31 cellular contexts compared by ENCODE assay signal in the genomic region with DNA sequence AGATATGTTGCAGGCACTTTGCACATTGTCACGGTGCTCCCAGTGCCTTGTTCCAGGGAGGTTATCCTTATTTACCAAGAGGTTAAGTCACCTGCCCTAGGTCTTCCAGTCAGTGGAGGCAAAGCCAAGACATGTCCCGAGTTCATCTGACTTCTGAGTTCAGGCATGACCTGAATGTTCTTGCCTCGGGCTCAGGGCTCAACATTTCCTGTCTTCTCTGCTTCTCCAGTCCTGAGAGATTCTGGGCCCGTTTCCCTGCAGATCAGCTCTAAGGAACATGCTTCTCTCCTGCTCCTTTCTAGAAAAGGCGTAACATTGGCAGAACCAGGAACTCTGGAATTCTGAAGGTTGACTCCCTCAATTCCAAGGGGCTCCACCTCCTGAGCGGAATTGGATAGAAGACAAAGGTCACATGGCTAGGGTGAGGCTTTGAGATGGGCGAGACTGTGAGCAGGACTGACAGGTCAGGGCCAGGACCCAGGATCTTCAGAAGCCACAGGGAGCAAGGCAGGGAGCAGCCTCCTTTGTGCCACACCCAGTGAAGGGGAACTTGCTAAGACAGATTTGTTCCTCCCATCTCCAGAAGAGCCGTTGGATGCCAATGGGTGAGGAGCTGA. TPM values are rescaled to one million over a fixed set of nuclear protein-coding genes. Genes with fewer than 3 reads are reported as not detected.
DNase-seq lines count a peak whose midpoint lies in the region; ATAC-seq, FAIRE-seq and TF ChIP-seq lines count a peak whose summit lies in the region.
"Had no signal": no experiment of that assay in that cellular context is flagged by ENCODE, and none has a peak within 500 bp of the region (broad histone marks: within the 10 kb centered on the region; RNA-seq: fewer than 3 reads in every experiment).

No MANE protein-coding gene starts in this region.

- H3K27me3 ChIP-seq in colonic mucosa (no peaks in the 10 kb centered on the region), keratinocyte (ENCODE audit: control insufficient read depth, extremely low read depth, insufficient read depth, low read length) (no peaks in the 10 kb centered on the region), subcutaneous abdominal adipose tissue (ENCODE audit: control insufficient read depth in 5 of 5, insufficient read depth in 4 of 5, low read length in 5 of 5) (peaks cover 0 to 6% (median 0%) of the 10 kb centered on the region in 5 donors), GM23338 (ENCODE audit: insufficient read depth) (no peaks in the 10 kb centered on the region)
- H3K27me3 ChIP-seq: BLaER1, upper lobe of left lung had no signal

- peak overlapping the region; percentile 20 for H2AFZ ChIP-seq in keratinocyte (ENCODE audit: control insufficient read depth, low read length)
- H2AFZ ChIP-seq in GM23338 = no peak overlapping the region

- H3K27me3 Mint-ChIP-seq in GM23338 (ENCODE audit: insufficient read depth, low read depth, poor library complexity) = peaks cover 11% of the 10 kb centered on the region
- H3K27me3 Mint-ChIP-seq: activated CD4-positive, alpha-beta T cell treated with anti-CD3 and anti-CD28 coated beads, Interleukin-2, amount 10 ng/mL, durations not matched to agents 24 days and 14 days had no signal

- H3K4me2 ChIP-seq in keratinocyte (ENCODE audit: control insufficient read depth, extremely low read depth, insufficient read depth, low read depth, low read length) = peak overlapping the region; percentile 38
- no peak overlapping the region for H3K4me2 ChIP-seq in GM23338
- H3K4me2 ChIP-seq: BLaER1, KMS-11 had no signal

- ATAC-seq in GM23338 (no peak), GM21367 (IDR thresholded peaks at IDR 0.05; ENCODE audit: unreplicated experiment) (no peak)

- H3K9me2 ChIP-seq in GM23338 (ENCODE audit: insufficient read depth) = no peaks in the 10 kb centered on the region

- peaks cover 12% of the 10 kb centered on the region for H3K9me3 Mint-ChIP-seq in GM23338
- H3K9me3 Mint-ChIP-seq: activated CD4-positive, alpha-beta T cell treated with anti-CD3 and anti-CD28 coated beads, Interleukin-2, amount 10 ng/mL, durations not matched to agents 24 days and 14 days; activated naive CD8-positive, alpha-beta T cell treated with anti-CD3 and anti-CD28 coated beads, Interleukin-2, amount 10 ng/mL, durations not matched to agents 7 days and 5 days; activated T-cell treated with anti-CD3 and anti-CD28 coated beads, Interleukin-2, amount 50 U/mL, for 24 hours had no signal

- H3K9me3 ChIP-seq in colonic mucosa (no peaks in the 10 kb centered on the region), keratinocyte (ENCODE audit: control insufficient read depth, low read depth, low read length) (no peaks in the 10 kb centered on the region), subcutaneous abdominal adipose tissue (ENCODE audit: control insufficient read depth in 5 of 5, low read length in 5 of 5) (peaks cover 0 to 12% (median 8%) of the 10 kb centered on the region in 5 donors)

- peaks cover 10% of the 10 kb centered on the region; the same call in 2 of the 3 replicates for H3K36me3 Mint-ChIP-seq in GM23338 (ENCODE audit: low read depth)
- H3K36me3 Mint-ChIP-seq: activated naive CD8-positive, alpha-beta T cell treated with anti-CD3 and anti-CD28 coated beads, Interleukin-2, amount 10 ng/mL, durations not matched to agents 7 days and 5 days had no signal

- TF ChIP-seq CTCF in colonic mucosa (IDR thresholded peaks at IDR 0.05) (no peak), keratinocyte (optimal IDR thresholded peaks at IDR 0.05 in 1 of 3, IDR thresholded peaks at IDR 0.05 in 1 of 3, conservative IDR thresholded peaks at IDR 0.05 in 1 of 3; ENCODE audit: extremely low read depth in 1 of 3, insufficient read depth in 2 of 3, low read length in 3 of 3) (no peak), GM23338 (conservative IDR thresholded peaks at IDR 0.05; ENCODE audit: low read depth in 2 of 2) (no peak)

- intact Hi-C loops in colonic mucosa (cut with DNase I) = no loop called here

- peak overlapping the region; percentile 72 for H3K27ac ChIP-seq in colonic mucosa
- peak overlapping the region; percentile 75 for H3K27ac ChIP-seq in keratinocyte (ENCODE audit: control insufficient read depth, insufficient read depth, low read length)
- H3K27ac ChIP-seq in subcutaneous abdominal adipose tissue (ENCODE audit: low read depth, low read length) = peak overlapping the region; percentile 40
- H3K27ac ChIP-seq in GM23338 (ENCODE audit: low read depth) = no peak overlapping the region
- H3K27ac ChIP-seq: BLaER1, KMS-11, upper lobe of left lung had no signal

- in situ Hi-C loops in KBM-7 (cut with MboI; ENCODE audit: low pct_unique_long_range_greater_than_20kb, low sequenced_read_pairs) = no loop called here

- H3K79me2 ChIP-seq in keratinocyte (ENCODE audit: control insufficient read depth, insufficient read depth, low read length) (peaks cover 7% of the 10 kb centered on the region), GM23338 (replicated peaks; ENCODE audit: insufficient read depth) (no peaks in the 10 kb centered on the region)

- no peak overlapping the region for H3K4me3 Mint-ChIP-seq in GM23338
- H3K4me3 Mint-ChIP-seq: activated CD4-positive, alpha-beta T cell treated with anti-CD3 and anti-CD28 coated beads, Interleukin-2, amount 10 ng/mL, durations not matched to agents 24 days and 14 days; activated naive CD8-positive, alpha-beta T cell treated with anti-CD3 and anti-CD28 coated beads, Interleukin-2, amount 10 ng/mL, durations not matched to agents 7 days and 5 days; activated T-cell treated with anti-CD3 and anti-CD28 coated beads, Interleukin-2, amount 50 U/mL, for 24 hours; H9; memory B cell had no signal

- no peaks in the 10 kb centered on the region for H3F3A ChIP-seq in GM23338 (replicated peaks; ENCODE audit: low read depth)

- H3K4me1 Mint-ChIP-seq in GM23338 = peaks cover 5% of the 10 kb centered on the region
- H3K4me1 Mint-ChIP-seq: activated CD4-positive, alpha-beta T cell treated with anti-CD3 and anti-CD28 coated beads, Interleukin-2, amount 10 ng/mL, durations not matched to agents 24 days and 14 days; activated naive CD8-positive, alpha-beta T cell treated with anti-CD3 and anti-CD28 coated beads, Interleukin-2, amount 10 ng/mL, durations not matched to agents 7 days and 5 days; memory B cell had no signal

- no peaks in the 10 kb centered on the region for H3K36me3 ChIP-seq in colonic mucosa
- peaks cover 0 to 2% of the 10 kb centered on the region in 2 experiments for H3K36me3 ChIP-seq in keratinocyte (ENCODE audit: control insufficient read depth in 2 of 2, extremely low read depth in 1 of 2, insufficient read depth in 2 of 2, low read length in 2 of 2)
- no peaks in the 10 kb centered on the region for H3K36me3 ChIP-seq in subcutaneous abdominal adipose tissue (ENCODE audit: control insufficient read depth in 5 of 5, insufficient read depth in 5 of 5, low read length in 5 of 5)
- no peaks in the 10 kb centered on the region for H3K36me3 ChIP-seq in GM23338 (ENCODE audit: insufficient read depth)
- H3K36me3 ChIP-seq: BLaER1, heart left ventricle, upper lobe of left lung had no signal

- H4K20me1 ChIP-seq in keratinocyte (ENCODE audit: control insufficient read depth, extremely low read depth, insufficient read depth, low read length) (no peaks in the 10 kb centered on the region), GM23338 (replicated peaks; ENCODE audit: insufficient read depth) (no peaks in the 10 kb centered on the region)
- H4K20me1 ChIP-seq: BLaER1 had no signal

- H3K4me3 ChIP-seq in colonic mucosa (no peak overlapping the region), keratinocyte (ENCODE audit: control insufficient read depth in 2 of 3, extremely low read depth in 1 of 3, insufficient read depth in 2 of 3, low read depth in 1 of 3, low read length in 3 of 3) (peak overlapping the region in 2 of 3 experiments; percentile 21 to 38), subcutaneous abdominal adipose tissue (ENCODE audit: low read depth in 1 of 5, low read length in 5 of 5) (no peak overlapping the region), GM23338 (no peak overlapping the region)
- H3K4me3 ChIP-seq: BLaER1, heart left ventricle, upper lobe of left lung had no signal

- dilution Hi-C loops in keratinocyte (cut with MboI; ENCODE audit: extremely low pct_ligation_motif_present, low sequenced_read_pairs) = no loop called here

- peak; percentile 77 for DNase-seq in LoVo (ENCODE audit: low spot score)
- DNase-seq in colonic mucosa = peak; percentile 79
- DNase-seq in keratinocyte (ENCODE audit: low read depth, low spot score) = peak; percentile 86
- no peak for DNase-seq in KBM-7
- no peak for DNase-seq in GM23338 (ENCODE audit: low spot score)
- DNase-seq in NCI-H82 treated with DMSO at 0.1 percent for 48 hours (lab: John Stamatoyannopoulos, UW; ENCODE audit: unreplicated experiment) = no peak
- DNase-seq: ACHN; activated CD4-positive, alpha-beta T cell treated with anti-CD3 and anti-CD28 coated beads, Interleukin-2, amount 10 ng/mL, durations not matched to agents 24 days and 14 days; activated gamma-delta T cell; activated naive CD8-positive, alpha-beta T cell treated with anti-CD3 and anti-CD28 coated beads, Interleukin-2, amount 10 ng/mL, durations not matched to agents 7 days and 5 days; activated T-cell treated with anti-CD3 and anti-CD28 coated beads, Interleukin-2, amount 50 U/mL, for 24 hours; central memory CD4-positive, alpha-beta T cell; dermis blood vessel endothelial cell; DMS53; H9; heart left ventricle; NCI-H1436; NCI-H446; NCI-H774; stimulated activated CD4-positive, alpha-beta T cell treated with anti-CD3 and anti-CD28 coated beads, Interleukin-1b, Interleukin-23, amount 100 ng/mL, for 48 hours; T-helper 2 cell; upper lobe of left lung had no signal

- FAIRE-seq in keratinocyte (lab: Jason Lieb, UNC) = peak; percentile 99
- FAIRE-seq: astrocyte, G401.6, HTR-8/SVneo had no signal

- peak overlapping the region in 1 of 2 donors; percentile 49 for H3K9ac ChIP-seq in colonic mucosa (ENCODE audit: low read depth in 2 of 2, low read length in 2 of 2)
- peak overlapping the region; percentile 31 for H3K9ac ChIP-seq in keratinocyte (ENCODE audit: control insufficient read depth, extremely low read depth, insufficient read depth, low read length)
- H3K9ac ChIP-seq in subcutaneous abdominal adipose tissue (ENCODE audit: low read length in 5 of 5) = no peak overlapping the region
- H3K9ac ChIP-seq: BLaER1, KMS-11 had no signal

- peaks cover 8% of the 10 kb centered on the region for H3K4me1 ChIP-seq in colonic mucosa
- peaks cover 35% of the 10 kb centered on the region for H3K4me1 ChIP-seq in keratinocyte (ENCODE audit: control insufficient read depth, extremely low read depth, insufficient read depth, low read length)
- H3K4me1 ChIP-seq in subcutaneous abdominal adipose tissue (ENCODE audit: control insufficient read depth in 5 of 5, insufficient read depth in 5 of 5, low read length in 5 of 5) = peaks cover 0 to 40% (median 10%) of the 10 kb centered on the region in 5 donors
- no peaks in the 10 kb centered on the region for H3K4me1 ChIP-seq in GM23338 (ENCODE audit: insufficient read depth)

- H3K27ac Mint-ChIP-seq in GM23338 = no peak overlapping the region; the same call in 1 of the 2 replicates
- H3K27ac Mint-ChIP-seq: activated CD4-positive, alpha-beta T cell treated with anti-CD3 and anti-CD28 coated beads, Interleukin-2, amount 10 ng/mL, durations not matched to agents 24 days and 14 days; activated naive CD8-positive, alpha-beta T cell treated with anti-CD3 and anti-CD28 coated beads, Interleukin-2, amount 10 ng/mL, durations not matched to agents 7 days and 5 days; activated T-cell treated with anti-CD3 and anti-CD28 coated beads, Interleukin-2, amount 50 U/mL, for 24 hours; memory B cell had no signal

- H3K9me1 ChIP-seq in keratinocyte (ENCODE audit: control insufficient read depth, extremely low read depth, insufficient read depth, low read length) = no peaks in the 10 kb centered on the region

RNA-seq across cellular contexts. Expression of gene BDKRB2, which starts 19.9 kb away (rescaled TPM):
- total RNA-seq in colonic mucosa = 10 to 100 TPM; 11.3 to 23.3 TPM
- polyA plus RNA-seq in keratinocyte = 10.9 to 13.2 TPM (median 11.2 TPM) in 3 replicates
- 8.0 TPM for polyA plus RNA-seq in keratinocyte (2011; ENCODE audit: low read depth)
- 6.5 and 6.6 TPM in 2 replicates for polyA plus RNA-seq in keratinocyte (2011; cell fraction: cytosol; rRNA removed)
- 22.4 and 24.9 TPM in 2 replicates for polyA plus RNA-seq in keratinocyte (2011; cell fraction: nucleus; rRNA removed)
- polyA plus RNA-seq in keratinocyte (2012; ENCODE audit: low replicate concordance) = 5.8 and 9.9 TPM in 2 replicates
- polyA minus RNA-seq in keratinocyte = 30.9 to 46.4 TPM (median 37.9 TPM) in 3 replicates
- 12.5 TPM for polyA minus RNA-seq in keratinocyte (2011; cell fraction: cytosol; rRNA and poly(A)+ RNA removed)
- polyA minus RNA-seq in keratinocyte (2011; cell fraction: nucleus; rRNA and poly(A)+ RNA removed) = 21.6 and 29.9 TPM in 2 replicates
- total RNA-seq in GM23338 (2014; rRNA removed; shearing (Covaris generic)) = 0.14 and 0.54 TPM in 2 replicates
- 0.07 and 0.21 TPM in 2 replicates for polyA plus RNA-seq in GM23338 (2016; fragmentation: Nextera tagmentation; extraction: Ambion mirVana)
- total RNA-seq: activated CD4-positive, alpha-beta T cell treated with anti-CD3 and anti-CD28 coated beads, Interleukin-2, amount 10 ng/mL, durations not matched to agents 24 days and 14 days; activated CD8-positive, alpha-beta memory T cell treated with anti-CD3 and anti-CD28 coated beads for 36 hours; activated naive CD8-positive, alpha-beta T cell treated with anti-CD3 and anti-CD28 coated beads, Interleukin-2, amount 10 ng/mL, durations not matched to agents 7 days and 5 days had no signal

RNA-seq across cellular contexts. Expression of gene BDKRB1, which starts 31.4 kb away (rescaled TPM):
- 1 to 10 TPM; 3.2 to 5.5 TPM for total RNA-seq in colonic mucosa
- polyA plus RNA-seq in keratinocyte (2.8 to 3.5 TPM (median 3.4 TPM) in 3 replicates), GM23338 (2016; fragmentation: Nextera tagmentation; extraction: Ambion mirVana) (not detected in 2 replicates)
- 0.46 TPM for polyA plus RNA-seq in keratinocyte (2011; ENCODE audit: low read depth)
- polyA plus RNA-seq in keratinocyte (2011; cell fraction: cytosol; rRNA removed) = 2.1 and 2.5 TPM in 2 replicates
- polyA plus RNA-seq in keratinocyte (2011; cell fraction: nucleus; rRNA removed) = 4.0 and 6.3 TPM in 2 replicates
- 1.9 and 4.3 TPM in 2 replicates for polyA plus RNA-seq in keratinocyte (2012; ENCODE audit: low replicate concordance)
- polyA minus RNA-seq in keratinocyte = 2.0 to 4.5 TPM (median 3.4 TPM) in 3 replicates
- polyA minus RNA-seq in keratinocyte (2011; cell fraction: cytosol; rRNA and poly(A)+ RNA removed) = 1.2 TPM
- 2.3 and 3.4 TPM in 2 replicates for polyA minus RNA-seq in keratinocyte (2011; cell fraction: nucleus; rRNA and poly(A)+ RNA removed)
- total RNA-seq in GM23338 (2014; rRNA removed; shearing (Covaris generic)) = not detected in 2 replicates
- total RNA-seq: activated CD4-positive, alpha-beta T cell treated with anti-CD3 and anti-CD28 coated beads, Interleukin-2, amount 10 ng/mL, durations not matched to agents 24 days and 14 days; activated CD8-positive, alpha-beta memory T cell treated with anti-CD3 and anti-CD28 coated beads for 36 hours; activated naive CD8-positive, alpha-beta T cell treated with anti-CD3 and anti-CD28 coated beads, Interleukin-2, amount 10 ng/mL, durations not matched to agents 7 days and 5 days; dermis blood vessel endothelial cell; H9 had no signal

Comparison
In these comparisons a context has a peak if more than half of its experiments do, and no peak if none do; other contexts are left out.
1. DNase-seq: peak in LoVo (single experiment), colonic mucosa (single experiment) and keratinocyte (single experiment); none in KBM-7 (single experiment), GM23338 (single experiment) and NCI-H82 treated with DMSO at 0.1 percent for 48 hours (single experiment).
2. H3K4me3 ChIP-seq: peak in keratinocyte (2 of 3); none in colonic mucosa (single experiment), subcutaneous abdominal adipose tissue (0 of 5) and GM23338 (single experiment).